In the genomic region with DNA sequence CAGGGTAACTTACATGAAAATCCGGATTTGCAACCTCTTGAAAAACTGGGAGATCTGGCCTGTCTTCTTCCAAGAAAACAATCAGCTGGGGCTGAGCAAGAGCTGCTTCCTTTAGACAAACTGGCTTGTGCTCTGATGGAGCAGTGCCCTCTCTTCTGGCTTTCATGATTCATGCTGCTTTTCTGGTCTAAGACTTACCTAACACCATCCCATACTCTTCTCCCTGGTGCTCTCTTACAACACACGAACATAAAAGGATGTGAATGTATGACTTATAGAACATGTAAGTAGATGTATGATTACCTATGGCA, we compare ENCODE assay signal across 1 cellular context.
TF ChIP-seq lines count a peak whose summit lies in the region.

No MANE protein-coding gene starts in this region.

TF ChIP-seq in HepG2, 621 proteins besides CTCF, POLR2A, EP300 and RAD21 (continued from another document):
- TF ChIP-seq, protein P1, sequence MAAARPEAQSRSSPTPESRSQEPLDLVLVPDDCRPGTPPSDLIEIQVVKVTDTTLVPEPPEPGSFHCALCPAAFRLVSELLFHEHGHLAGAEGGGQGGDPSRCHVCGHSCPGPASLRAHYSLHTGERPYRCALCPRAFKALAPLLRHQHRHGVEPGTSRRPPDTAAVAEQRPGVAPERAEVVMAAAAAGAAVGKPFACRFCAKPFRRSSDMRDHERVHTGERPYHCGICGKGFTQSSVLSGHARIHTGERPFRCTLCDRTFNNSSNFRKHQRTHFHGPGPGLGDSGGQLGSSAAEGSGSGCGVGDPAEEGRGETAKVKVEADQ (CRISPR knock-in tag; IDR thresholded peaks at IDR 0.05; ENCODE audit: borderline replicate concordance) = no peak
- TF ChIP-seq ZNF557 (CRISPR knock-in tag; IDR thresholded peaks at IDR 0.05) = no peak
- TF ChIP-seq AGO1 (IDR thresholded peaks at IDR 0.05; ENCODE audit: low read depth, low read length, poor library complexity, severe bottlenecking) = no peak
- no peak for TF ChIP-seq SIN3A (IDR thresholded peaks at IDR 0.05; ENCODE audit: borderline replicate concordance, low read depth, low read length)
- TF ChIP-seq ZBTB43 (CRISPR knock-in tag; conservative IDR thresholded peaks at IDR 0.05) = no peak
- TF ChIP-seq ZNF781 (CRISPR knock-in tag; IDR thresholded peaks at IDR 0.05; ENCODE audit: borderline replicate concordance, not compliant biosample characterization) = no peak
